In the genomic region with DNA sequence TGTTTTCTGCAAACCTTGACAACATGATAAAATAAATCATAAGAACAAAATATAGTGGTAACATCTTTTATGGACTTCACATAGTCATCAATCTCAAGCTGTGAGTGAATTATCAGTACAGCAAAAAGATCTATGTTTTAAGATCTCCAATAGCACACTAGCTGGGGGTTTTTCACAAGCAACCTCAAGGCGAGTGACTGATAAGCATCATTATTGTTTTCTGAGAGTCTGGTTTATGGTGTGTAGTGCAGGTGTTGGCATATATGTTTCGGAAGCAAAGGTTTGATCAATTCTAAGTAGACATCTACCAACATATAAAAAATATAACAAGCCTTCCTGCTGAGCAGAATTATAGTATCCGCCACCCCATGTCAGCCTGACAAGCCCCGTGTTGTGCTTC, we compare ENCODE assay signal across 34 cellular contexts.
"Had no signal": no experiment of that assay in that cellular context is flagged by ENCODE, and none has a peak within 500 bp of the region (broad histone marks: within the 10 kb centered on the region; RNA-seq: fewer than 3 reads in every experiment).

No MANE protein-coding gene starts in this region.

- H3K36me3 ChIP-seq: MG63 had no signal

- H3K27me3 ChIP-seq: MG63 had no signal

- H3K9me3 ChIP-seq: MG63 had no signal

- H3K27ac ChIP-seq: KMS-11 had no signal

- H3K4me3 ChIP-seq: MG63 had no signal

- DNase-seq: Karpas-422, Kasumi-1, MG63, MM.1S, MV-4-11, NCI-H1048, NCI-H1092, NCI-H1092 treated with DMSO at 0.1 percent for 48 hours, NCI-H1105, NCI-H1105 treated with DMSO at 0.1 percent for 48 hours, NCI-H1417, NCI-H1417 treated with DMSO at 0.1 percent for 48 hours, NCI-H1436, NCI-H1436 treated with DMSO at 0.1 percent for 48 hours, NCI-H146, NCI-H1694, NCI-H1694 treated with DMSO at 0.1 percent for 48 hours, NCI-H187, NCI-H187 treated with DMSO at 0.1 percent for 48 hours, NCI-H1930, NCI-H2029, NCI-H2029 treated with DMSO at 0.1 percent for 48 hours, NCI-H2081, NCI-H2081 treated with DMSO at 0.1 percent for 48 hours, NCI-H2107, NCI-H2171, NCI-H2171 treated with DMSO at 0.1 percent for 48 hours, NCI-H2227 treated with DMSO at 0.1 percent for 48 hours, NCI-H226, NCI-H345, NCI-H446, NCI-H446 treated with DMSO at 0.1 percent for 48 hours, NCI-H510A had no signal
